ENCODE assay signal across 8 cellular contexts in the genomic region with DNA sequence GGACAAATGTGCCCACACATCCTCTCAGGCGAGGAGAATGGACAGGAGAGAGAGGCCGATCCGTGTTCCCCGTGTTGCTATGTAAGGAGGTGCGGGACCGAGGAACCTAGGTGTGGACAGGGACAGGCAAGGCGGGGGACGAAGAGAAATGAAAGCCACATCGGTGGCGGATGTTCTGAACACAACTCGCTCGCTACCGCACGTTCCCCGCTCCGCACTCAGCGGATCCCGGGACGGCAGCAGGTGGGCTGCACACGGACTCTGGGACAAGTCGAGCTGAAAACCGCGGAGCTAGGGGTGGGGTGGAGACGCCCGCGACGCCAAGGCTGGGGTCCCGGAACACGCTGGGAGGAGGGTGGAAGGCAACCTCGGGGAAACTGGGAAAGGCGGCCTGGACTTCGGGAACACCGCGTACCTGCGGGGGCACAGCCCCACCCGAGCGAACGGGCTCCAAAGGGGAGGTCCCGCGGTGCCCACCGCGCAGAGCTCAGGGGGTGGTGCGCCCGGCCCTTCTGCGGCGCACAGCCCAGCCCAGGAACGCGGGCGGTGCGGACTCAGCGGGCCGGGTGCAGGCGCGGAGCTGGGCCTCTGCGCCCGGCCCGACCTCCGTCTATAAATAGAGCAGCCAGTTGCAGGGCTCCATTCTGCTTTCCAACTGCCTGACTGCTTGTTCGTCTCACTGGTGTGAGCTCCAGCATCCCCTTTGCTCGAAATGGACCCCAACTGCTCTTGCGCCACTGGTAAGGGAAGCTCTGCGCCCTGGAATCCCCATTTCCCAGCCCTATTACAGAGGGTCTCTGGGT. TPM values are rescaled to one million over a fixed set of nuclear protein-coding genes. Genes with fewer than 3 reads are reported as not detected.
DNase-seq lines count a peak whose midpoint lies in the region; ATAC-seq, FAIRE-seq and TF ChIP-seq lines count a peak whose summit lies in the region.

A gene (plus strand): TSS at position 642 of the 803 bp plus-strand sequence. CDS start 71 bp downstream, at position 713.

- peaks cover 4% of the 10 kb centered on the region; the same call in 1 of the 2 replicates for H3K27me3 Mint-ChIP-seq in HFFc6 (ENCODE audit: insufficient read depth)

- no peak within 1 kb of the TSS for H3K9ac ChIP-seq in BLaER1

- no peaks in the 10 kb centered on the region for H3K9me2 ChIP-seq in hepatocyte (replicated peaks; ENCODE audit: insufficient read depth)

- H3K27ac ChIP-seq in BLaER1, result no peak within 1 kb of the TSS
- peak within 1 kb of the TSS; percentile 34 for H3K27ac ChIP-seq in hepatocyte
- peak within 1 kb of the TSS; percentile 68 to 82 for H3K27ac ChIP-seq in prostate gland

- peak; percentile 75 for DNase-seq in HFFc6
- peak; percentile 81 for DNase-seq in RCC 7860 (ENCODE audit: low spot score)
- peak; percentile 81 for DNase-seq in astrocyte of the hippocampus (ENCODE audit: low read depth, low spot score)
- peak; percentile 82 for DNase-seq in hepatocyte (ENCODE audit: low spot score)
- peak; percentile 50 for DNase-seq in prostate gland (ENCODE audit: low spot score)

- H3K9me3 ChIP-seq in BLaER1 (no peaks in the 10 kb centered on the region), hepatocyte (ENCODE audit: low read depth) (no peaks in the 10 kb centered on the region), prostate gland (no peaks in the 10 kb centered on the region)

- 6% methylated on average over 42 of the region's 62 CpGs for whole genome bisulfite sequencing in hepatocyte (ENCODE audit: low lambda C conversion rate, missing lambda C conversion rate)
- WGBS in prostate gland, result 11% methylated on average over 37 of the region's 62 CpGs

- TF ChIP-seq POLR2A in prostate gland (IDR thresholded peaks at IDR 0.05), result peak; percentile 39

- FAIRE-seq in RCC 7860 (lab: Jason Lieb, UNC), result no peak

- H3K4me3 ChIP-seq in BLaER1 (peak within 1 kb of the TSS; percentile 53), hepatocyte (peak within 1 kb of the TSS; percentile 44), prostate gland (peak within 1 kb of the TSS; percentile 31 to 54)

- no peaks in the 10 kb centered on the region for H3K79me2 ChIP-seq in hepatocyte

- H3K36me3 ChIP-seq in BLaER1, result no peaks in the 10 kb centered on the region
- H3K36me3 ChIP-seq in hepatocyte (replicated peaks; ENCODE audit: insufficient read depth, low read depth), result no peaks in the 10 kb centered on the region
- H3K36me3 ChIP-seq in prostate gland, result no peaks in the 10 kb centered on the region

- peaks cover 18% of the 10 kb centered on the region; the same call in 1 of the 2 replicates for H3K36me3 Mint-ChIP-seq in HFFc6 (ENCODE audit: low read depth)

- H4K20me1 ChIP-seq in BLaER1 (peaks cover 25% of the 10 kb centered on the region; the same call in 1 of the 2 replicates), hepatocyte (ENCODE audit: insufficient read depth, poor library complexity, severe bottlenecking) (no peaks in the 10 kb centered on the region)

- no peaks in the 10 kb centered on the region for H3K9me3 Mint-ChIP-seq in HFFc6

- intact Hi-C loops in prostate gland (cut with DNase I), result no loop called here

- H2AFZ ChIP-seq in hepatocyte, result peak within 1 kb of the TSS; percentile 73

- peak within 1 kb of the TSS; percentile 97 for H3K4me3 Mint-ChIP-seq in HFFc6

- ATAC-seq in GM21717 (IDR thresholded peaks at IDR 0.05; ENCODE audit: unreplicated experiment), result no peak
- no peak for ATAC-seq in HG02763 (IDR thresholded peaks at IDR 0.05; ENCODE audit: unreplicated experiment)

- peaks cover 11% of the 10 kb centered on the region for H3K4me1 ChIP-seq in BLaER1
- H3K4me1 ChIP-seq in hepatocyte (ENCODE audit: insufficient read depth), result peaks cover 4% of the 10 kb centered on the region
- H3K4me1 ChIP-seq in prostate gland (replicated peaks), result no peaks in the 10 kb centered on the region

- H3K27ac Mint-ChIP-seq in HFFc6, result peak within 1 kb of the TSS; percentile 96

- no peak for TF ChIP-seq CTCF in HFFc6 (IDR thresholded peaks at IDR 0.05)
- TF ChIP-seq CTCF in hepatocyte (IDR thresholded peaks at IDR 0.05; ENCODE audit: poor library complexity), result no peak
- no peak for TF ChIP-seq CTCF in prostate gland (IDR thresholded peaks at IDR 0.05)

- H3K27me3 ChIP-seq in BLaER1 (peaks cover 80% of the 10 kb centered on the region), hepatocyte (peaks cover 41% of the 10 kb centered on the region), prostate gland (replicated peaks; ENCODE audit: insufficient read depth) (no peaks in the 10 kb centered on the region)

- peaks cover 28% of the 10 kb centered on the region for H3K4me1 Mint-ChIP-seq in HFFc6 (ENCODE audit: low read depth)

- peak within 1 kb of the TSS; percentile 60 for H3K4me2 ChIP-seq in BLaER1
- peak within 1 kb of the TSS; percentile 97 for H3K4me2 ChIP-seq in hepatocyte

RNA-seq across cellular contexts. Expression of the gene that starts here (rescaled TPM):
- 100 to 1,000 TPM; 192 to 469 (median 458) TPM for total RNA-seq in HFFc6 (2021; fragmentation: NEBNext Ultra II Directional; extraction: Animal tissue kit (Norgen Biotek cat#: 25700))
- total RNA-seq in hepatocyte (42.3 and 65.5 TPM in 2 replicates), prostate gland (100 to 1,000 TPM; 110 to 339 TPM)
- polyA plus RNA-seq in hepatocyte, result 105 and 121 TPM in 2 replicates
